16 cellular contexts compared by ENCODE assay signal in the genomic region with DNA sequence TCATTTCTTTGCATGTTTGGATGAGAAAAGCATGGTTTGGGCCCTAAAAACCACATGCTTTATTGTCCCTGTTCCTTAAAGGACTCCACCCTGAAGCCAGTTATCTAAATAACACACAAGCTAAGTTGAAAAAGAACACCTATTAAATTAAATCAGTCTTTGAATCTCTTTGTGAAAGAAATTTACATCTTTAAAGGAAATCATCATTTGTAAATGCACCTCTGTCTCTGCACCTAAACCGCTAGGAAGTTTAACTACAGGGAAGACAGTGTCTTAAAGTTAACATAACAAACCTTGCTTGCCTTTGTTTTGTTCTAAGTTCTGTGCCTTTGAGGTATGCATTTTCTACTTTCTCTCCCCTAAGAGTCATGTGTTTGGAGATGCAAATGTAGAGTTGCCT. TPM values are rescaled to one million over a fixed set of nuclear protein-coding genes. Genes with fewer than 3 reads are reported as not detected.
DNase-seq lines count a peak whose midpoint lies in the region; FAIRE-seq and TF ChIP-seq lines count a peak whose summit lies in the region.
"Had no signal": no experiment of that assay in that cellular context is flagged by ENCODE, and none has a peak within 500 bp of the region (broad histone marks: within the 10 kb centered on the region; RNA-seq: fewer than 3 reads in every experiment).

No MANE protein-coding gene starts in this region.

- peaks cover 24% of the 10 kb centered on the region for H3K9me3 ChIP-seq in HUES48 (ENCODE audit: control insufficient read depth, insufficient read depth, low read length)
- peaks cover 30 to 36% of the 10 kb centered on the region in 2 experiments for H3K9me3 ChIP-seq in H1 (ENCODE audit: insufficient read depth in 2 of 2, low read depth in 1 of 2, low read length in 1 of 2)
- H3K9me3 ChIP-seq in iPS-15b (ENCODE audit: control insufficient read depth, insufficient read depth, low read length): peaks cover 8% of the 10 kb centered on the region
- H3K9me3 ChIP-seq: A549, BE2C had no signal

- no peak for TF ChIP-seq RAD21 in H1 (IDR thresholded peaks at IDR 0.05 in 1 of 2, conservative IDR thresholded peaks at IDR 0.05 in 1 of 2; ENCODE audit: low read depth in 2 of 2, low read length in 2 of 2)

- TF ChIP-seq POLR2A in H1 (IDR thresholded peaks at IDR 0.05; ENCODE audit: control extremely low read depth in 1 of 2, low read depth in 2 of 2, low read length in 2 of 2) (no peak), GM12891 (IDR thresholded peaks at IDR 0.05; ENCODE audit: low read depth, low read length) (no peak)

- H3K27ac ChIP-seq in HUES48 (ENCODE audit: low read depth, low read length) (peak overlapping the region; percentile 93), H1 (ENCODE audit: low read depth, low read length) (no peak overlapping the region)
- H3K27ac ChIP-seq: A549, C4-2B had no signal

- H3K4ac ChIP-seq in H1 (replicated peaks; ENCODE audit: insufficient read length, low read depth, low read length): no peak overlapping the region

- no peaks in the 10 kb centered on the region for H3K79me1 ChIP-seq in H1 (ENCODE audit: low read depth, low read length)

- peak overlapping the region; percentile 73; the same call in 1 of the 2 replicates for H2BK5ac ChIP-seq in H1 (ENCODE audit: low read depth, low read length)

- H3K27me3 ChIP-seq in HUES48 (ENCODE audit: control insufficient read depth, insufficient read depth, low read length): no peaks in the 10 kb centered on the region; the same call in 1 of the 2 replicates
- H3K27me3 ChIP-seq in H1 (replicated peaks in 1 of 4; ENCODE audit: control insufficient read depth in 3 of 4, extremely low read depth in 1 of 4, insufficient read depth in 3 of 4, low read length in 3 of 4): peaks cover 0 to 2% (median 0%) of the 10 kb centered on the region in 4 experiments; a peak in 1 of 7 replicates
- peaks cover 5% of the 10 kb centered on the region for H3K27me3 ChIP-seq in iPS-15b (ENCODE audit: control insufficient read depth, insufficient read depth, low read length)

- peaks cover 8% of the 10 kb centered on the region for H3K27me3 Mint-ChIP-seq in chondrocyte (ENCODE audit: low read depth)

- no peaks in the 10 kb centered on the region for H3K23me2 ChIP-seq in H1 (ENCODE audit: low read depth, low read length)

- no peaks in the 10 kb centered on the region for H3K36me3 Mint-ChIP-seq in chondrocyte (ENCODE audit: low read depth)
- H3K36me3 Mint-ChIP-seq: CD4-positive, alpha-beta memory T cell had no signal

- no peak overlapping the region for H2AFZ ChIP-seq in H1 (ENCODE audit: low read length)

- peak overlapping the region; percentile 17 to 57; a peak in 3 of 4 replicates for H3K4me2 ChIP-seq in H1 (ENCODE audit: insufficient read depth in 1 of 2, low read depth in 2 of 2, low read length in 2 of 2)
- H3K4me2 ChIP-seq: A549 had no signal

- POLR2A ChIA-PET in H1 (lab: Charles Lee; ENCODE audit: partially characterized antibody): interaction anchor here (0.8 to 1.6 kb wide), 3 partner anchors 10 to 17 kb away, joined by 3 to 6 read pairs (median 6); no protein-coding TSS in a partner anchor

- H3K4me3 Mint-ChIP-seq in chondrocyte (ENCODE audit: unreplicated experiment): no peak overlapping the region
- H3K4me3 Mint-ChIP-seq: CD4-positive, alpha-beta memory T cell had no signal

- H4K20me1 ChIP-seq in H1 (replicated peaks in 1 of 2; ENCODE audit: control insufficient read depth in 1 of 2, insufficient read depth in 2 of 2, low read length in 2 of 2): no peaks in the 10 kb centered on the region

- DNase-seq in H1 (ENCODE audit: low read depth in 1 of 2, low spot score in 2 of 2) (no peak), chondrocyte (ENCODE audit: low spot score) (no peak), NCI-H2227 (lab: John Stamatoyannopoulos, UW; ENCODE audit: unreplicated experiment) (no peak), GM12891 (ENCODE audit: insufficient read length, low spot score) (no peak)
- DNase-seq: BE2C; CD4-positive, alpha-beta memory T cell; DMS79; GOT3 had no signal

- CTCF ChIA-PET in H1 (lab: Charles Lee; ENCODE audit: partially characterized antibody): interaction anchor here (0.7 to 5.7 kb wide), 4 partner anchors 11 to 54 kb away, joined by 3 to 37 read pairs (median 4); no protein-coding TSS in a partner anchor

- H3K27ac Mint-ChIP-seq in chondrocyte (ENCODE audit: unreplicated experiment): no peak overlapping the region
- H3K27ac Mint-ChIP-seq: CD4-positive, alpha-beta memory T cell had no signal

- peak overlapping the region; percentile 55 for H2BK120ac ChIP-seq in H1 (replicated peaks; ENCODE audit: low read depth, low read length)

- no peak overlapping the region for H3K56ac ChIP-seq in H1 (replicated peaks; ENCODE audit: insufficient read length, low read depth, low read length)

- TF ChIP-seq EP300 in H1 (IDR thresholded peaks at IDR 0.05; ENCODE audit: borderline replicate concordance in 1 of 2, low read depth in 2 of 2, low read length in 2 of 2): no peak

- H3K4me3 ChIP-seq in HUES48 (ENCODE audit: low read depth, low read length) (peak overlapping the region; percentile 34), H1 (ENCODE audit: extremely low read depth in 1 of 4, insufficient read depth in 2 of 4, low read depth in 3 of 4, low read length in 4 of 4) (peak overlapping the region in 1 of 4 experiments; percentile 38; a peak in 1 of 8 replicates), iPS-15b (ENCODE audit: low read depth, low read length) (peak overlapping the region; percentile 10)
- H3K4me3 ChIP-seq: A549, GM12878, K562 had no signal

- H3K36me3 ChIP-seq in HUES48 (ENCODE audit: control insufficient read depth, insufficient read depth, low read length) (no peaks in the 10 kb centered on the region; the same call in 1 of the 2 replicates), H1 (ENCODE audit: control insufficient read depth in 2 of 4, insufficient read depth in 4 of 4, low read length in 3 of 4) (peaks cover 0 to 7% (median 3%) of the 10 kb centered on the region in 4 experiments; a peak in 3 of 8 replicates), iPS-15b (ENCODE audit: control insufficient read depth, insufficient read depth, low read length) (no peaks in the 10 kb centered on the region)
- H3K36me3 ChIP-seq: BE2C had no signal

- H4K91ac ChIP-seq in H1 (replicated peaks; ENCODE audit: insufficient read length, low read length): no peak overlapping the region

- 4% methylated on average over 1 of the region's 1 CpG; no CpG with 5 or more reads in 1 of the 2 experiments for WGBS in H1 (ENCODE audit: extremely low coverage in 1 of 2, insufficient coverage in 1 of 2, insufficient read length in 1 of 2, insufficient replicate concordance in 2 of 2, low coverage in 1 of 2, low lambda C conversion rate in 2 of 2, missing lambda C conversion rate in 1 of 2), 2 experiments

- H3K9me3 Mint-ChIP-seq in chondrocyte (ENCODE audit: low read depth): peaks cover 6% of the 10 kb centered on the region
- H3K9me3 Mint-ChIP-seq: CD4-positive, alpha-beta memory T cell had no signal

- no peaks in the 10 kb centered on the region for H3K4me1 Mint-ChIP-seq in chondrocyte (ENCODE audit: low read depth)
- H3K4me1 Mint-ChIP-seq: CD4-positive, alpha-beta memory T cell had no signal

- H2BK12ac ChIP-seq in H1 (ENCODE audit: low read depth, low read length): no peak overlapping the region

- H3K14ac ChIP-seq in H1 (ENCODE audit: insufficient read length): no peak overlapping the region

- no peak overlapping the region; the same call in 1 of the 2 replicates for H3K18ac ChIP-seq in H1 (ENCODE audit: extremely low read depth, low read length)

- FAIRE-seq in H1 (lab: Jason Lieb, UNC): peak; percentile 68
- no peak for FAIRE-seq in GM12891 (lab: Jason Lieb, UNC)
- FAIRE-seq: A549, GM12878, K562 had no signal

- TF ChIP-seq CTCF in H1 (IDR thresholded peaks at IDR 0.05; ENCODE audit: control extremely low read depth in 1 of 3, insufficient read depth in 1 of 3, low read depth in 1 of 3, low read length in 3 of 3) (no peak), chondrocyte (IDR thresholded peaks at IDR 0.05) (no peak)

- no peak overlapping the region for H2BK20ac ChIP-seq in H1 (ENCODE audit: low read length)

- H3K23ac ChIP-seq in H1 (ENCODE audit: insufficient read length): no peak overlapping the region

- no peak overlapping the region for H2BK15ac ChIP-seq in H1 (ENCODE audit: low read length)

- no peak overlapping the region for H4K5ac ChIP-seq in H1 (ENCODE audit: insufficient read length, low read depth, low read length)

- peaks cover 0 to 48% of the 10 kb centered on the region in 2 experiments; a peak in 2 of 4 replicates for H3K79me2 ChIP-seq in H1 (ENCODE audit: control insufficient read depth in 1 of 2, insufficient read depth in 2 of 2, low read length in 2 of 2)

- no peak overlapping the region for H2AK5ac ChIP-seq in H1 (ENCODE audit: low read depth, low read length)

- H4K8ac ChIP-seq in H1 (ENCODE audit: extremely low read depth, insufficient read depth, low read length): no peak overlapping the region

- H3K9ac ChIP-seq in HUES48 (ENCODE audit: low read depth, low read length): no peak overlapping the region
- 0 out of 7 replicates have a peak overlapping the region, but pooled peaks of 1 of the 4 experiments have one; percentile 18 for H3K9ac ChIP-seq in H1 (replicated peaks in 1 of 4; ENCODE audit: extremely low read depth in 1 of 4, low read depth in 3 of 4, low read length in 3 of 4)
- no peak overlapping the region for H3K9ac ChIP-seq in iPS-15b (ENCODE audit: low read depth, low read length)

- peaks cover 20% of the 10 kb centered on the region for H3K4me1 ChIP-seq in HUES48 (ENCODE audit: control insufficient read depth, insufficient read depth, low read length)
- peaks cover 0 to 8% (median 5%) of the 10 kb centered on the region in 4 experiments; a peak in 5 of 7 replicates for H3K4me1 ChIP-seq in H1 (replicated peaks in 1 of 4; ENCODE audit: control insufficient read depth in 3 of 4, insufficient read depth in 4 of 4, low read length in 3 of 4)
- peaks cover 15% of the 10 kb centered on the region for H3K4me1 ChIP-seq in iPS-15b (ENCODE audit: control insufficient read depth, insufficient read depth, low read length)
- H3K4me1 ChIP-seq: A549, BE2C had no signal

TF ChIP-seq in GM12891, 5 proteins besides CTCF, POLR2A, EP300 and RAD21 (continues in another document):
- TF ChIP-seq TAF1 (IDR thresholded peaks at IDR 0.05; ENCODE audit: low read depth, low read length) (no peak), POU2F2 (IDR thresholded peaks at IDR 0.05; ENCODE audit: low read depth, low read length) (no peak), PAX5 (IDR thresholded peaks at IDR 0.05; ENCODE audit: insufficient read depth, low read length, severe bottlenecking) (no peak)

RNA-seq across cellular contexts. Expression of gene HTR7, which starts 52.6 kb away (rescaled TPM):
- total RNA-seq in H1 (2021; fragmentation: NEBNext Ultra II Directional; extraction: Animal tissue kit (Norgen Biotek cat#: 25700)): 24.6 and 26.9 TPM in 2 replicates
- polyA plus RNA-seq in H1 (2011; rRNA removed): 11.5 and 22.9 TPM in 2 replicates
- polyA plus RNA-seq in H1 (2011; cell fraction: cytosol; rRNA removed): 12.3 TPM
- 13.9 TPM for polyA plus RNA-seq in H1 (2011; cell fraction: nucleus; rRNA removed)
- 22.1 to 28.6 TPM (median 25.0 TPM) in 4 replicates for polyA plus RNA-seq in H1 (2012, experiment 1 of 2)
- 4.5 TPM for polyA plus RNA-seq in H1 (2012, experiment 2 of 2)
- 4.6 TPM for polyA plus RNA-seq in H1 (2013, experiment 1 of 2)
- polyA plus RNA-seq in H1 (2013, experiment 2 of 2): 4.4 TPM
- polyA minus RNA-seq in H1 (2011; rRNA and poly(A)+ RNA removed): 26.2 and 55.7 TPM in 2 replicates
- polyA minus RNA-seq in H1 (2011; cell fraction: cytosol; rRNA and poly(A)+ RNA removed): 11.0 TPM
- polyA minus RNA-seq in H1 (2011; cell fraction: nucleus; rRNA and poly(A)+ RNA removed): 56.1 TPM
- total RNA-seq in chondrocyte: 0.32 to 0.33 TPM in 2 of 3 replicates, not detected in the other
- not detected for polyA plus RNA-seq in GM12891 (2012; ENCODE audit: low read depth, missing spikeins)
- total RNA-seq: CD4-positive, alpha-beta memory T cell; G401; HT-29 had no signal
- polyA plus RNA-seq: CD4-positive, alpha-beta memory T cell had no signal

Comparison
In these comparisons a context has a peak if more than half of its experiments do, and no peak if none do; other contexts are left out.
1. RNA of gene HTR7, which starts 52.6 kb away (total RNA-seq): 24.6 to 26.9 TPM in H1; 0.32 to 0.33 TPM in chondrocyte; every median in the first group is over 10 times any median in the second.